ENCODE assay signal across 9 cellular contexts in the genomic region with DNA sequence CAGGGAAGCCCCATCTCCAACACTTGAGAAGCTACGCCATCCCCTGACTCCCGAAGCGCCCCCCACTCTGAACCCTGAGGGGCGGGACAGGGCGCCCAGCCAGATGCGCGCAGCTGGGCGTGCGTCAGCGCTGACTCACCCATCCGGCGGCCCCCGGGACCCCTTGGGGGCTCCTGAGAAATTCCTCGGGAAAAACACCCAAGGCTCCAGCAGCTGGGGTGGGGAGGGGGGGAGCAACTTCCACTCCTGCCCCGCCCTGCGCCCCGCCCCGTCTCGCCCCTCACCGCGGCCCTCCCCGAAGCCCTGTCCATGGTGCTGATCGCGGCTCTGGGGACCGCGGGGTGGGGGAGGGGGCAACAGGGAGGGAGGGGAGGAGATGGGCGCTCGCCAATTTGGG. TPM values are rescaled to one million over a fixed set of nuclear protein-coding genes. Genes with fewer than 3 reads are reported as not detected.
DNase-seq lines count a peak whose midpoint lies in the region; ATAC-seq, FAIRE-seq and TF ChIP-seq lines count a peak whose summit lies in the region.
"Had no signal": no experiment of that assay in that cellular context is flagged by ENCODE, and none has a peak within 500 bp of the region (broad histone marks: within the 10 kb centered on the region; RNA-seq: fewer than 3 reads in every experiment).

No MANE protein-coding gene starts in this region.

- peak overlapping the region; percentile 56 to 75 (median 72) for H3K27ac ChIP-seq in sigmoid colon

- FAIRE-seq in HTR-8/SVneo (lab: Jason Lieb, UNC) = no peak
- FAIRE-seq: islet of Langerhans had no signal

- in situ Hi-C loops in KBM-7 (cut with MboI; ENCODE audit: low pct_unique_long_range_greater_than_20kb, low sequenced_read_pairs) = no loop called here

- H3K9me3 ChIP-seq in sigmoid colon = no peaks in the 10 kb centered on the region

- no peak overlapping the region for H3K27ac Mint-ChIP-seq in activated T-helper 2 cell treated with anti-CD3 and anti-CD28 coated beads, Interferon-gamma antibody, Interleukin-2, Interleukin-4, amounts not matched to agents 10 μg/mL and 5 μg/mL and 100 μg/mL, durations not matched to agents 14 hours and 24 hours and 36 hours

- peaks cover 36% of the 10 kb centered on the region for H3K27me3 Mint-ChIP-seq in activated T-helper 2 cell treated with anti-CD3 and anti-CD28 coated beads, Interferon-gamma antibody, Interleukin-2, Interleukin-4, amounts not matched to agents 10 μg/mL and 5 μg/mL and 100 μg/mL, durations not matched to agents 14 hours and 24 hours and 36 hours (ENCODE audit: low read depth)

- H3K9me3 Mint-ChIP-seq in activated T-helper 2 cell treated with anti-CD3 and anti-CD28 coated beads, Interferon-gamma antibody, Interleukin-2, Interleukin-4, amounts not matched to agents 10 μg/mL and 5 μg/mL and 100 μg/mL, durations not matched to agents 14 hours and 24 hours and 36 hours = no peaks in the 10 kb centered on the region

- peak overlapping the region; percentile 26 to 52 (median 46) for H3K4me3 ChIP-seq in sigmoid colon

- H3K36me3 ChIP-seq in sigmoid colon = no peaks in the 10 kb centered on the region

- H3K4me1 ChIP-seq in sigmoid colon = peaks cover 0 to 28% (median 9%) of the 10 kb centered on the region in 4 donors

- 5 to 7% methylated on average over 28 of the region's 28 CpGs for WGBS in sigmoid colon, 2 donors

- ATAC-seq in GM21360 (IDR thresholded peaks at IDR 0.05; ENCODE audit: unreplicated experiment) (no peak), HG02885 (IDR thresholded peaks at IDR 0.05; ENCODE audit: poor library complexity, unreplicated experiment) (no peak)

- no peak overlapping the region for H3K4me3 Mint-ChIP-seq in activated T-helper 2 cell treated with anti-CD3 and anti-CD28 coated beads, Interferon-gamma antibody, Interleukin-2, Interleukin-4, amounts not matched to agents 10 μg/mL and 5 μg/mL and 100 μg/mL, durations not matched to agents 14 hours and 24 hours and 36 hours (ENCODE audit: low read depth)

- TF ChIP-seq POLR2A in sigmoid colon (IDR thresholded peaks at IDR 0.05) = no peak

- intact Hi-C loops in activated T-helper 2 cell treated with anti-CD3 and anti-CD28 coated beads, Interferon-gamma antibody, Interleukin-2, Interleukin-4, amounts not matched to agents 10 μg/mL and 5 μg/mL and 100 μg/mL, durations not matched to agents 14 hours and 24 hours and 36 hours (cut with micrococcal nuclease) = no loop called here
- intact Hi-C loops in sigmoid colon (cut with DNase I) = no loop called here

- peak; percentile 80 for DNase-seq in HTR-8/SVneo (ENCODE audit: insufficient read length, low spot score)
- peak; percentile 14 for DNase-seq in activated T-helper 2 cell treated with anti-CD3 and anti-CD28 coated beads, Interferon-gamma antibody, Interleukin-2, Interleukin-4, amounts not matched to agents 10 μg/mL and 5 μg/mL and 100 μg/mL, durations not matched to agents 14 hours and 24 hours and 36 hours (ENCODE audit: low spot score)
- peak; percentile 52 for DNase-seq in glomerular visceral epithelial cell (ENCODE audit: extremely low spot score)
- peak; percentile 89 for DNase-seq in sigmoid colon
- DNase-seq in KBM-7 = no peak
- no peak for DNase-seq in SK-N-DZ (ENCODE audit: low spot score)

- no peak for TF ChIP-seq EP300 in sigmoid colon (IDR thresholded peaks at IDR 0.05)

- no peak for TF ChIP-seq CTCF in sigmoid colon (IDR thresholded peaks at IDR 0.05)

- H3K27me3 ChIP-seq in sigmoid colon = peaks cover 19 to 90% (median 44%) of the 10 kb centered on the region in 3 donors

- H3K4me1 Mint-ChIP-seq in activated T-helper 2 cell treated with anti-CD3 and anti-CD28 coated beads, Interferon-gamma antibody, Interleukin-2, Interleukin-4, amounts not matched to agents 10 μg/mL and 5 μg/mL and 100 μg/mL, durations not matched to agents 14 hours and 24 hours and 36 hours (ENCODE audit: low read depth) = peaks cover 15% of the 10 kb centered on the region

- no peaks in the 10 kb centered on the region for H3K36me3 Mint-ChIP-seq in activated T-helper 2 cell treated with anti-CD3 and anti-CD28 coated beads, Interferon-gamma antibody, Interleukin-2, Interleukin-4, amounts not matched to agents 10 μg/mL and 5 μg/mL and 100 μg/mL, durations not matched to agents 14 hours and 24 hours and 36 hours (ENCODE audit: low read depth)

RNA-seq across cellular contexts. Expression of a gene that starts 1.0 kb away (rescaled TPM):
- total RNA-seq in activated T-helper 2 cell treated with anti-CD3 and anti-CD28 coated beads, Interferon-gamma antibody, Interleukin-2, Interleukin-4, amounts not matched to agents 10 μg/mL and 5 μg/mL and 100 μg/mL, durations not matched to agents 14 hours and 24 hours and 36 hours = 0.80 and 0.87 TPM in 2 replicates
- total RNA-seq in sigmoid colon = 10 to 100 TPM in 1 of 4 donors, 1 to 10 TPM in 3; 6.1 to 19.9 (median 8.5) TPM
- 1 to 10 TPM in 2 of 3 donors, under 1 TPM in 1; 0.46 to 8.0 (median 3.0) TPM for polyA plus RNA-seq in sigmoid colon
- not detected in 2 replicates for polyA plus RNA-seq in SK-N-DZ (2014; cell fraction: cytosol; rRNA removed)
- not detected in 2 replicates for polyA plus RNA-seq in SK-N-DZ (2014; cell fraction: nucleus; rRNA removed)

RNA-seq across cellular contexts. Expression of a gene that starts 4.0 kb away (rescaled TPM):
- not detected in 2 replicates for total RNA-seq in activated T-helper 2 cell treated with anti-CD3 and anti-CD28 coated beads, Interferon-gamma antibody, Interleukin-2, Interleukin-4, amounts not matched to agents 10 μg/mL and 5 μg/mL and 100 μg/mL, durations not matched to agents 14 hours and 24 hours and 36 hours
- not detected for total RNA-seq in sigmoid colon
- not detected for polyA plus RNA-seq in sigmoid colon
- not detected in 2 replicates for polyA plus RNA-seq in SK-N-DZ (2014; cell fraction: cytosol; rRNA removed)
- polyA plus RNA-seq in SK-N-DZ (2014; cell fraction: nucleus; rRNA removed) = not detected in 2 replicates

Comparison
In these comparisons a context has a peak if more than half of its experiments do, and no peak if none do; other contexts are left out.
1. DNase-seq: peak in HTR-8/SVneo (single experiment), activated T-helper 2 cell treated with anti-CD3 and anti-CD28 coated beads, Interferon-gamma antibody, Interleukin-2, Interleukin-4, amounts not matched to agents 10 μg/mL and 5 μg/mL and 100 μg/mL, durations not matched to agents 14 hours and 24 hours and 36 hours (single experiment), glomerular visceral epithelial cell (single experiment) and sigmoid colon (single experiment); none in KBM-7 (single experiment) and SK-N-DZ (single experiment).